In the genomic region with DNA sequence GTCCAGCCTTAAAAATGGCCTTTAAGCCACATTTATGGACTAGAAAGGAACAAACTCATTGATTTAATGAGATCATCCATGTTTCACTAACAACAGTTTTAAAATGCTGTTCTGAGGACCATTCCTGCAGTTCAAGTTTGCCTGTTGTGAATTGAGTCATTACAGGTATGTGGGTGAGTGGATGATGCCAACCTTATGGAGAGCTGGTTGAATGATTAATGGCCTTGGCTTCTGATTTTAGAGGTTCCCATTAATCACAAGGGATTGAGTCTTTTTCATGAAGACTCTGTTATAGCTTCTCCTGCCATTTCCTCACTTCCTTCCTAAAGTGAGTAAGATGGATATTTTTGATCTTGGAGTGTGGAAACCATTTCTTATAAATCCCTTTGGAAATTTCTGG, we compare ENCODE assay signal across 29 cellular contexts.
"Had no signal": no experiment of that assay in that cellular context is flagged by ENCODE, and none has a peak within 500 bp of the region (broad histone marks: within the 10 kb centered on the region; RNA-seq: fewer than 3 reads in every experiment).

No MANE protein-coding gene starts in this region.

- H3K27ac ChIP-seq: adrenal gland, esophagus squamous epithelium, lower lobe of right lung, neural progenitor cell, parathyroid adenoma, psoas muscle, right atrium auricular region, suprapubic skin, tibial artery, upper lobe of right lung, VCaP had no signal

- ATAC-seq: effector memory CD8-positive, alpha-beta T cell; left lobe of liver; lower lobe of right lung; natural killer cell; psoas muscle; stimulated activated naive B cell treated with anti-CD40 and anti-IgM and Interleukin-4, amounts not matched to agents 10 μg/mL and 1 μg/mL and 100 μg/mL, for 72 hours; upper lobe of right lung had no signal

- H3K27me3 ChIP-seq: adrenal gland, esophagus squamous epithelium, neural progenitor cell, right atrium auricular region, suprapubic skin, tibial artery, upper lobe of right lung had no signal

- H3K9ac ChIP-seq: neural progenitor cell, parathyroid adenoma had no signal

- H3K79me2 ChIP-seq: parathyroid adenoma had no signal

- H3K9me3 ChIP-seq: adrenal gland, esophagus squamous epithelium, lower lobe of right lung, psoas muscle, right atrium auricular region, suprapubic skin, tibial artery, upper lobe of right lung had no signal

- H3K4me3 ChIP-seq: adrenal gland, esophagus squamous epithelium, lower lobe of right lung, neural progenitor cell, psoas muscle, right atrium auricular region, suprapubic skin, tibial artery, upper lobe of right lung had no signal

- H3K4me1 ChIP-seq: adrenal gland, lower lobe of right lung, neural progenitor cell, parathyroid adenoma, right atrium auricular region, suprapubic skin, upper lobe of right lung had no signal

- DNase-seq: activated CD4-positive, alpha-beta T cell treated with anti-CD3 and anti-CD28 coated beads for 4 hours; activated CD4-positive, alpha-beta T cell treated with anti-CD3 and anti-CD28 coated beads, Interleukin-2, amount 50 U/mL, for 4 hours; activated effector memory CD4-positive, alpha-beta T cell treated with anti-CD3 and anti-CD28 coated beads, Interleukin-2, amount 50 U/mL, for 16 hours; activated naive CD4-positive, alpha-beta T cell treated with anti-CD3 and anti-CD28 coated beads for 36 hours; activated naive CD8-positive, alpha-beta T cell treated with anti-CD3 and anti-CD28 coated beads for 36 hours; adrenal gland; aorta; caudate nucleus; cortex of kidney; effector memory CD8-positive, alpha-beta T cell; esophagus squamous epithelium; kidney; lower lobe of right lung; mesendoderm; natural killer cell; occipital lobe; psoas muscle; stimulated activated CD4-positive, alpha-beta T cell treated with anti-CD3 and anti-CD28 coated beads, Interleukin-15, amount 100 ng/mL, for 24 hours; stimulated activated CD4-positive, alpha-beta T cell treated with anti-CD3 and anti-CD28 coated beads, Interleukin-2, amount 100 ng/mL, for 24 hours; stimulated activated naive B cell treated with anti-CD40 and anti-IgM and Interleukin-4, amounts not matched to agents 10 μg/mL and 1 μg/mL and 100 μg/mL, for 72 hours; T-helper 9 cell; tibial artery; upper lobe of right lung had no signal

- H3K4me2 ChIP-seq: neural progenitor cell had no signal

- H2AFZ ChIP-seq: neural progenitor cell, parathyroid adenoma had no signal

- H3K36me3 ChIP-seq: adrenal gland, esophagus squamous epithelium, lower lobe of right lung, neural progenitor cell, right atrium auricular region, suprapubic skin, tibial artery, upper lobe of right lung had no signal
